Comparison of ENCODE assay signal across 8 cellular contexts in genomic region chr5:170216262-170216864, GRCh38. TPM values are rescaled to one million over a fixed set of nuclear protein-coding genes. Genes with fewer than 3 reads are reported as not detected.
DNase-seq lines count a peak whose midpoint lies in the region; ATAC-seq, FAIRE-seq and TF ChIP-seq lines count a peak whose summit lies in the region.
"Had no signal": no experiment of that assay in that cellular context is flagged by ENCODE, and none has a peak within 500 bp of the region (broad histone marks: within the 10 kb centered on the region; RNA-seq: fewer than 3 reads in every experiment).

No MANE protein-coding gene starts in this region.

- no peak for TF ChIP-seq EP300 in K562 (IDR thresholded peaks at IDR 0.05; ENCODE audit: low read length)

- no TSS peak for BruUV-seq in K562 (replicated peaks; lab: Mats Ljungman, UMichigan)

- no peaks in the 10 kb centered on the region for H3K9me2 ChIP-seq in GM23338 (ENCODE audit: insufficient read depth)

- peak; percentile 96 to 97 for TF ChIP-seq RAD21 in K562 (CRISPR knock-in tag; conservative IDR thresholded peaks at IDR 0.05 in 1 of 2, IDR thresholded peaks at IDR 0.05 in 1 of 2)

- no peaks in the 10 kb centered on the region for H3K9me3 Mint-ChIP-seq in GM23338

- H3K27me3 ChIP-seq in GM23338 (ENCODE audit: insufficient read depth): no peaks in the 10 kb centered on the region
- H3K27me3 ChIP-seq in K562 (ENCODE audit: control insufficient read depth in 2 of 2, insufficient read depth in 2 of 2, low read length in 2 of 2): peaks cover 0 to 5% of the 10 kb centered on the region in 2 experiments; a peak in 2 of 5 replicates
- no peaks in the 10 kb centered on the region for H3K27me3 ChIP-seq in right lobe of liver
- H3K27me3 ChIP-seq in aorta (ENCODE audit: control insufficient read depth in 1 of 2, insufficient read depth in 2 of 2, low read length in 1 of 2): peaks cover 0 to 1% of the 10 kb centered on the region in 2 donors

- in situ Hi-C loops in K562 (cut with MboI): loop anchor here (25.0 kb wide), 1 partner anchor 1229 kb away; no protein-coding TSS in a partner anchor

- H3K27me3 Mint-ChIP-seq in GM23338 (ENCODE audit: insufficient read depth, low read depth, poor library complexity): peaks cover 2% of the 10 kb centered on the region

- H3K27ac Mint-ChIP-seq in GM23338: no peak overlapping the region

- H4K20me1 ChIP-seq in GM23338 (replicated peaks; ENCODE audit: insufficient read depth) (no peaks in the 10 kb centered on the region), K562 (replicated peaks; ENCODE audit: control insufficient read depth, insufficient read depth, low read length) (no peaks in the 10 kb centered on the region; the same call in 1 of the 2 replicates)

- peak; percentile 55 for FAIRE-seq in K562 (lab: Jason Lieb, UNC)

- H3K4me1 ChIP-seq in GM23338 (ENCODE audit: insufficient read depth): peaks cover 11% of the 10 kb centered on the region; the same call in 1 of the 2 replicates
- H3K4me1 ChIP-seq in K562 (replicated peaks in 1 of 2; ENCODE audit: control insufficient read depth in 2 of 2, insufficient read depth in 2 of 2, low read length in 2 of 2): no peaks in the 10 kb centered on the region
- no peaks in the 10 kb centered on the region for H3K4me1 ChIP-seq in right lobe of liver
- H3K4me1 ChIP-seq in aorta (ENCODE audit: control insufficient read depth in 1 of 2, insufficient read depth in 2 of 2, low read length in 2 of 2): no peaks in the 10 kb centered on the region

- H3K79me2 ChIP-seq in GM23338 (replicated peaks; ENCODE audit: insufficient read depth) (no peaks in the 10 kb centered on the region), K562 (ENCODE audit: control insufficient read depth, insufficient read depth, low read length) (no peaks in the 10 kb centered on the region)

- H3K4me3 ChIP-seq in GM23338 (no peak overlapping the region), K562 (no peak overlapping the region), right lobe of liver (no peak overlapping the region), aorta (ENCODE audit: low read length in 2 of 2) (no peak overlapping the region)
- H3K4me3 ChIP-seq: skin epidermis had no signal

- H3K9ac ChIP-seq in K562 (ENCODE audit: insufficient read depth in 1 of 2, low read depth in 2 of 2, low read length in 2 of 2): no peak overlapping the region

- H3K36me3 ChIP-seq in GM23338 (ENCODE audit: insufficient read depth) (no peaks in the 10 kb centered on the region), K562 (ENCODE audit: control insufficient read depth, insufficient read depth, low read length) (no peaks in the 10 kb centered on the region), right lobe of liver (no peaks in the 10 kb centered on the region), aorta (ENCODE audit: control insufficient read depth in 1 of 2, insufficient read depth in 2 of 2, low read length in 1 of 2) (no peaks in the 10 kb centered on the region)

- CTCF ChIA-PET in K562 (lab: Yijun Ruan, JAX; ENCODE audit: low intra/inter-chr PET ratio): interaction anchor here (2.8 kb wide), 1 partner anchor 116 kb away, joined by 48 read pairs; no protein-coding TSS in a partner anchor

- H3K4me2 ChIP-seq in GM23338 (no peak overlapping the region), K562 (ENCODE audit: insufficient read depth, low read length) (no peak overlapping the region)

- H3K9me3 ChIP-seq in K562 (replicated peaks; ENCODE audit: control insufficient read depth, insufficient read depth, low read depth, low read length) (no peaks in the 10 kb centered on the region), right lobe of liver (no peaks in the 10 kb centered on the region), aorta (ENCODE audit: control insufficient read depth, low read length) (no peaks in the 10 kb centered on the region)

- POLR2A ChIA-PET in K562 (lab: Yijun Ruan, JAX): interaction anchor here (0.5 to 0.6 kb wide), 2 partner anchors 13 to 115 kb away, joined by 3 read pairs; no protein-coding TSS in a partner anchor

- ATAC-seq in GM23338: peak; percentile 77
- peak; percentile 78 for ATAC-seq in K562
- ATAC-seq in right lobe of liver: peak; percentile 49 to 81 (median 68)
- no peak for ATAC-seq in aorta (ENCODE audit: low FRiP score)
- no peak for ATAC-seq in GM18907 (IDR thresholded peaks at IDR 0.05; ENCODE audit: unreplicated experiment)

- TF ChIP-seq CTCF in GM23338 (conservative IDR thresholded peaks at IDR 0.05; ENCODE audit: low read depth in 2 of 2) (peak; percentile 72 to 90), K562 (IDR thresholded peaks at IDR 0.05 in 2 of 3, conservative IDR thresholded peaks at IDR 0.05 in 1 of 3; ENCODE audit: insufficient read depth in 2 of 3, low read depth in 1 of 3, low read length in 3 of 3) (peak; percentile 68 to 91 (median 69)), right lobe of liver (IDR thresholded peaks at IDR 0.05) (peak; percentile 34 to 55 (median 46))

- H2AFZ ChIP-seq in GM23338 (no peak overlapping the region), K562 (ENCODE audit: low read depth, low read length) (no peak overlapping the region)

- intact Hi-C loops in K562 (cut with micrococcal nuclease): loop anchor here (1.0 to 2.0 kb wide), 2 partner anchors 32 to 116 kb away; no protein-coding TSS in a partner anchor
- intact Hi-C loops in right lobe of liver (cut with DNase I): no loop called here
- intact Hi-C loops in aorta (cut with DNase I): no loop called here

- H3K4me1 Mint-ChIP-seq in GM23338: peaks cover 16% of the 10 kb centered on the region

- DNase-seq in GM23338 (ENCODE audit: low spot score) (peak; percentile 76), NCI-H460 (ENCODE audit: extremely low read depth, low read depth) (peak; percentile 33), K562 (ENCODE audit: extremely low read depth in 1 of 4, low spot score in 3 of 4) (peak; percentile 17 to 53 (median 38)), right lobe of liver (no peak), aorta (no peak), occipital lobe (lab: John Stamatoyannopoulos, UW) (no peak)

- TF ChIP-seq POLR2A in K562 (conservative IDR thresholded peaks at IDR 0.05) (no peak), right lobe of liver (IDR thresholded peaks at IDR 0.05) (no peak)

- H3K9me1 ChIP-seq in K562 (ENCODE audit: control insufficient read depth, insufficient read depth, low read length): no peaks in the 10 kb centered on the region

- H3K4me3 Mint-ChIP-seq in GM23338: no peak overlapping the region

- no peaks in the 10 kb centered on the region for H3K36me3 Mint-ChIP-seq in GM23338 (ENCODE audit: low read depth)

- no peaks in the 10 kb centered on the region for H3F3A ChIP-seq in GM23338 (replicated peaks; ENCODE audit: low read depth)

- H3K27ac ChIP-seq in GM23338 (ENCODE audit: low read depth) (no peak overlapping the region), K562 (ENCODE audit: extremely low read depth, low read depth, low read length) (no peak overlapping the region), right lobe of liver (no peak overlapping the region), aorta (ENCODE audit: low read depth in 1 of 2, low read length in 2 of 2) (no peak overlapping the region)
- H3K27ac ChIP-seq: skin epidermis had no signal

TF ChIP-seq in GM23338, 12 proteins besides CTCF, POLR2A, EP300 and RAD21 (continues in another document):
- TF ChIP-seq NANOG (IDR thresholded peaks at IDR 0.05; ENCODE audit: borderline replicate concordance): no peak

TF ChIP-seq in K562, 482 proteins besides CTCF, POLR2A, EP300 and RAD21 (continues in another document):
- peak; percentile 78 for TF ChIP-seq SMC3 (conservative IDR thresholded peaks at IDR 0.05; ENCODE audit: insufficient read depth, low read depth, low read length)
- TF ChIP-seq ZBTB49 (CRISPR knock-in tag; IDR thresholded peaks at IDR 0.05; ENCODE audit: borderline replicate concordance): no peak

RNA-seq across cellular contexts. Expression of gene C5orf58, which starts 16.4 kb away (rescaled TPM):
- total RNA-seq in GM23338 (2014; rRNA removed; shearing (Covaris generic)): 1.0 TPM in 1 of 2 replicates, not detected in the other
- 9.1 and 10.8 TPM in 2 replicates for polyA plus RNA-seq in GM23338 (2016; fragmentation: Nextera tagmentation; extraction: Ambion mirVana)
- total RNA-seq in NCI-H460 (2014; rRNA removed; shearing (Covaris generic)): not detected in 2 replicates
- polyA plus RNA-seq in NCI-H460 (2014; cell fraction: nucleus; rRNA removed): not detected in 2 replicates
- 0.30 TPM in 1 of 2 replicates, not detected in the other for total RNA-seq in K562 (2011; cell fraction: chromatin; rRNA removed; ENCODE audit: low replicate concordance)
- 0.67 TPM in 1 of 2 replicates, not detected in the other for total RNA-seq in K562 (2011; cell fraction: nucleolus; rRNA removed)
- total RNA-seq in K562 (2011; cell fraction: nucleoplasm; rRNA removed): 0.22 and 1.2 TPM in 2 replicates
- 1.8 and 2.9 TPM in 2 replicates for total RNA-seq in K562 (2014; rRNA removed)
- 4.3 and 5.3 TPM in 2 replicates for total RNA-seq in K562 (2014; rRNA removed; fragmentation: Illumina TruSeq; extraction: Trizol)
- total RNA-seq in K562 (2015; rRNA removed; fragmentation: Illumina TruSeq; extraction: Trizol): 2.6 and 4.0 TPM in 2 replicates
- 1.9 and 2.4 TPM in 2 replicates for total RNA-seq in K562 (2021)
- 0.03 and 1.5 TPM in 2 replicates for polyA plus RNA-seq in K562 (2011; rRNA removed)
- 0.18 TPM in 1 of 2 replicates, not detected in the other for polyA plus RNA-seq in K562 (2011; cell fraction: cytosol; rRNA removed)
- polyA plus RNA-seq in K562 (2011; cell fraction: nucleus; rRNA removed): 0.57 TPM in 1 of 2 replicates, not detected in the other
- polyA plus RNA-seq in K562 (2012): 3.5 and 4.1 TPM in 2 replicates
- 5.0 and 5.4 TPM in 2 replicates for polyA plus RNA-seq in K562 (2014; fragmentation: Illumina TruSeq; extraction: Trizol)
- polyA plus RNA-seq in K562 (2014; fragmentation: Nextera tagmentation; extraction: Ambion mirVana): 1 to 10 TPM; 6.5 to 7.6 TPM
- polyA plus RNA-seq in K562 (2014; rRNA removed): 4.9 and 5.4 TPM in 2 replicates
- not detected in 2 replicates for polyA minus RNA-seq in K562 (2011; rRNA and poly(A)+ RNA removed)
- polyA minus RNA-seq in K562 (2011; cell fraction: cytosol; rRNA and poly(A)+ RNA removed): not detected in 2 replicates
- polyA minus RNA-seq in K562 (2011; cell fraction: nucleus; rRNA and poly(A)+ RNA removed): 0.40 TPM in 1 of 2 replicates, not detected in the other
- not detected for total RNA-seq in right lobe of liver
- total RNA-seq in aorta: not detected
- polyA plus RNA-seq in aorta: not detected
- not detected for total RNA-seq in occipital lobe

Comparison
In these comparisons a context has a peak if more than half of its experiments do, and no peak if none do; other contexts are left out.
1. ATAC-seq: peak in GM23338 (single experiment), K562 (single experiment) and right lobe of liver (4 of 4); none in aorta (single experiment) and GM18907 (single experiment).
2. DNase-seq: peak in GM23338 (single experiment), NCI-H460 (single experiment) and K562 (4 of 4); none in right lobe of liver (0 of 3), aorta (0 of 2) and occipital lobe (single experiment).
3. Peak in every context shown above with its lines, with median percentiles within 50 percentile points of each other: CTCF ChIP-seq.